24 cellular contexts compared by ENCODE assay signal in genomic region chr2:9961014-9961413, GRCh38. TPM values are rescaled to one million over a fixed set of nuclear protein-coding genes. Genes with fewer than 3 reads are reported as not detected.
DNase-seq lines count a peak whose midpoint lies in the region; ATAC-seq, FAIRE-seq and TF ChIP-seq lines count a peak whose summit lies in the region.
"Had no signal": no experiment of that assay in that cellular context is flagged by ENCODE, and none has a peak within 500 bp of the region (broad histone marks: within the 10 kb centered on the region; RNA-seq: fewer than 3 reads in every experiment).

No MANE protein-coding gene starts in this region.

- in situ Hi-C loops in HepG2 (cut with HindIII; ENCODE audit: extremely low pct_ligation_motif_present, low pct_unique_long_range_greater_than_20kb) = no loop called here

- no peaks in the 10 kb centered on the region for H3K27me3 ChIP-seq in HepG2 (ENCODE audit: control insufficient read depth in 1 of 2, insufficient read depth in 2 of 2, low read length in 2 of 2)
- H3K27me3 ChIP-seq in right lobe of liver = no peaks in the 10 kb centered on the region

- H3K9ac ChIP-seq in HepG2 (ENCODE audit: insufficient read depth, low read depth, low read length) = no peak overlapping the region
- H3K9ac ChIP-seq: GM23248 had no signal

- ATAC-seq in HepG2 (no peak), right lobe of liver (no peak), left ventricle myocardium superior (no peak)
- ATAC-seq: A549, HCT116, PC-3 had no signal

- no peak for FAIRE-seq in HepG2 (lab: Jason Lieb, UNC)
- FAIRE-seq: A549, G401.6, GM12892 had no signal

- H3K4me3 ChIP-seq in HepG2 (replicated peaks in 1 of 3; ENCODE audit: insufficient read depth in 1 of 3, low read depth in 2 of 3, low read length in 3 of 3) = no peak overlapping the region
- H3K4me3 ChIP-seq in right lobe of liver = no peak overlapping the region
- H3K4me3 ChIP-seq: A549, GM23248 had no signal

- CTCF ChIA-PET in HepG2 (lab: Yijun Ruan, JAX; ENCODE audit: low intra/inter-chr PET ratio, low total read pairs) = no interaction called here

- no peak for TF ChIP-seq RAD21 in HepG2 (CRISPR knock-in tag; IDR thresholded peaks at IDR 0.05)

- no peaks in the 10 kb centered on the region for H3K79me2 ChIP-seq in HepG2 (ENCODE audit: insufficient read depth, low read length)

- H3K27ac ChIP-seq in HepG2 (ENCODE audit: extremely low read length, insufficient read depth, low read length) (no peak overlapping the region), right lobe of liver (no peak overlapping the region), temporal lobe (ENCODE audit: low read depth, low read length) (peak overlapping the region; percentile 27)
- H3K27ac ChIP-seq: A549, GM23248, HL-60 had no signal

- TF ChIP-seq CTCF in HepG2 (CRISPR knock-in tag; IDR thresholded peaks at IDR 0.05) (no peak), right lobe of liver (IDR thresholded peaks at IDR 0.05) (no peak)

- H3K4me1 ChIP-seq in HepG2 (ENCODE audit: insufficient read depth, low read length) = no peaks in the 10 kb centered on the region
- H3K4me1 ChIP-seq in right lobe of liver = no peaks in the 10 kb centered on the region
- H3K4me1 ChIP-seq: A549 had no signal

- H4K20me1 ChIP-seq in HepG2 (ENCODE audit: insufficient read depth, low read length) = no peaks in the 10 kb centered on the region

- DNase-seq in HepG2 (ENCODE audit: low spot score) (no peak), right lobe of liver (no peak), OCI-M2 (lab: John Stamatoyannopoulos, UW; ENCODE audit: unreplicated experiment) (peak; percentile 8), left kidney (ENCODE audit: low read depth, low spot score) (peak; percentile 36), left ventricle myocardium superior (no peak), NCI-H1930 (lab: John Stamatoyannopoulos, UW) (no peak), DMS114 treated with DMSO at 0.1 percent for 48 hours (lab: John Stamatoyannopoulos, UW; ENCODE audit: unreplicated experiment) (no peak)
- DNase-seq: CD4-positive, CD25-positive, alpha-beta regulatory T cell; COR-L47; DMS 273 treated with DMSO at 0.1 percent for 48 hours; GM23248; Karpas-422; NCI-H1694; NCI-H2081 treated with DMSO at 0.1 percent for 48 hours; NCI-H446 treated with DMSO at 0.1 percent for 48 hours; NCI-H774; PC-3; Right ventricle myocardium superior had no signal

- TF ChIP-seq POLR2A in HepG2 (IDR thresholded peaks at IDR 0.05; ENCODE audit: insufficient read depth in 1 of 2, low read depth in 2 of 2, low read length in 2 of 2) (no peak), right lobe of liver (IDR thresholded peaks at IDR 0.05) (no peak)

- intact Hi-C loops in HepG2 (cut with micrococcal nuclease; ENCODE audit: unreplicated experiment) = no loop called here
- intact Hi-C loops in right lobe of liver (cut with DNase I) = no loop called here
- intact Hi-C loops in left ventricle myocardium superior (cut with micrococcal nuclease) = no loop called here

- BruUV-seq in HepG2 (replicated peaks; lab: Mats Ljungman, UMichigan) = no TSS peak

- no peak overlapping the region for H2AFZ ChIP-seq in HepG2 (ENCODE audit: low read length)
- H2AFZ ChIP-seq: GM23248 had no signal

- 94% methylated on average over 10 of the region's 10 CpGs for WGBS in HepG2 (ENCODE audit: low lambda C conversion rate)
- WGBS in right lobe of liver (ENCODE audit: insufficient coverage, low coverage, low lambda C conversion rate, missing lambda C conversion rate) = 81% methylated on average over 10 of the region's 10 CpGs

- no peak for TF ChIP-seq EP300 in HepG2 (IDR thresholded peaks at IDR 0.05; ENCODE audit: low read depth in 2 of 2, low read length in 2 of 2)
- TF ChIP-seq EP300 in HepG2 (CRISPR knock-in tag; IDR thresholded peaks at IDR 0.05; ENCODE audit: borderline replicate concordance) = no peak

- H3K9me3 ChIP-seq in HepG2 (ENCODE audit: low read length) (no peaks in the 10 kb centered on the region), right lobe of liver (no peaks in the 10 kb centered on the region)
- H3K9me3 ChIP-seq: A549 had no signal

- H3K36me3 ChIP-seq in HepG2 (replicated peaks in 1 of 2; ENCODE audit: control insufficient read depth in 1 of 2, insufficient read depth in 2 of 2, low read length in 2 of 2) (peaks cover 9 to 54% of the 10 kb centered on the region in 2 experiments), right lobe of liver (peaks cover 0 to 31% (median 9%) of the 10 kb centered on the region in 4 donors)

- POLR2A ChIA-PET in HepG2 (lab: Yijun Ruan, JAX) = no interaction called here

- no peak overlapping the region for H3K4me2 ChIP-seq in HepG2 (ENCODE audit: low read depth, low read length)
- H3K4me2 ChIP-seq: A549 had no signal

TF ChIP-seq in HepG2, 621 proteins besides CTCF, POLR2A, EP300 and RAD21:
- TF ChIP-seq, protein P1, sequence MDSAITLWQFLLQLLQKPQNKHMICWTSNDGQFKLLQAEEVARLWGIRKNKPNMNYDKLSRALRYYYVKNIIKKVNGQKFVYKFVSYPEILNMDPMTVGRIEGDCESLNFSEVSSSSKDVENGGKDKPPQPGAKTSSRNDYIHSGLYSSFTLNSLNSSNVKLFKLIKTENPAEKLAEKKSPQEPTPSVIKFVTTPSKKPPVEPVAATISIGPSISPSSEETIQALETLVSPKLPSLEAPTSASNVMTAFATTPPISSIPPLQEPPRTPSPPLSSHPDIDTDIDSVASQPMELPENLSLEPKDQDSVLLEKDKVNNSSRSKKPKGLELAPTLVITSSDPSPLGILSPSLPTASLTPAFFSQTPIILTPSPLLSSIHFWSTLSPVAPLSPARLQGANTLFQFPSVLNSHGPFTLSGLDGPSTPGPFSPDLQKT (CRISPR knock-in tag; IDR thresholded peaks at IDR 0.05; ENCODE audit: borderline replicate concordance) = no peak
- TF ChIP-seq THAP8 (CRISPR knock-in tag; IDR thresholded peaks at IDR 0.05; ENCODE audit: borderline replicate concordance) = no peak
- no peak for TF ChIP-seq POGZ (CRISPR knock-in tag; IDR thresholded peaks at IDR 0.05)
- TF ChIP-seq ZBTB1 (CRISPR knock-in tag; IDR thresholded peaks at IDR 0.05; ENCODE audit: borderline replicate concordance) = no peak
- no peak for TF ChIP-seq EED (CRISPR knock-in tag; IDR thresholded peaks at IDR 0.05)
- peak; percentile 13; the same call in 1 of the 2 replicates for TF ChIP-seq RFX1 (IDR thresholded peaks at IDR 0.05)
- no peak for TF ChIP-seq ATF7-NPFF (CRISPR knock-in tag; IDR thresholded peaks at IDR 0.05; ENCODE audit: low read depth)

RNA-seq across cellular contexts. Expression of gene GRHL1, which starts 9.5 kb away (rescaled TPM):
- total RNA-seq in HepG2 (2016; rRNA removed; fragmentation: Illumina TruSeq; extraction: Trizol) (10.6 and 12.0 TPM in 2 replicates), right lobe of liver (10 to 100 TPM in 1 of 6 experiments, 1 to 10 TPM in 5; 3.5 to 11.2 (median 6.2) TPM), temporal lobe (3.2 TPM), left ventricle myocardium superior (1.0 TPM)
- 5.6 and 8.3 TPM in 2 replicates for total RNA-seq in HepG2 (2016; cell fraction: cytosol; rRNA removed; fragmentation: Illumina TruSeq; extraction: Trizol; ENCODE audit: low read depth)
- 10.0 and 12.7 TPM in 2 replicates for total RNA-seq in HepG2 (2016; cell fraction: insoluble cytoplasmic fraction; rRNA removed; fragmentation: Illumina TruSeq; extraction: Trizol)
- total RNA-seq in HepG2 (2016; cell fraction: membrane; rRNA removed; fragmentation: Illumina TruSeq; extraction: Trizol) = 5.3 and 6.5 TPM in 2 replicates
- total RNA-seq in HepG2 (2016; cell fraction: nucleus; rRNA removed; fragmentation: Illumina TruSeq; extraction: Trizol) = 19.5 and 21.6 TPM in 2 replicates
- 9.3 and 13.5 TPM in 2 replicates for polyA plus RNA-seq in HepG2 (2011; rRNA removed)
- polyA plus RNA-seq in HepG2 (2011; cell fraction: cytosol; rRNA removed) = 4.2 and 6.2 TPM in 2 replicates
- 25.1 and 30.9 TPM in 2 replicates for polyA plus RNA-seq in HepG2 (2011; cell fraction: nucleus; rRNA removed)
- 7.4 and 11.8 TPM in 2 replicates for polyA plus RNA-seq in HepG2 (2012)
- polyA plus RNA-seq in HepG2 (2016; cell fraction: cytosol; fragmentation: Illumina TruSeq; extraction: Trizol; ENCODE audit: low read depth) = 0.66 and 1.2 TPM in 2 replicates
- polyA plus RNA-seq in HepG2 (2016; cell fraction: insoluble cytoplasmic fraction; fragmentation: Illumina TruSeq; extraction: Trizol; ENCODE audit: low read depth) = 8.6 and 8.8 TPM in 2 replicates
- polyA plus RNA-seq in HepG2 (2016; cell fraction: membrane; fragmentation: Illumina TruSeq; extraction: Trizol; ENCODE audit: low read depth) = 1.7 and 1.9 TPM in 2 replicates
- 24.2 and 25.3 TPM in 2 replicates for polyA plus RNA-seq in HepG2 (2016; cell fraction: nucleus; fragmentation: Illumina TruSeq; extraction: Trizol; ENCODE audit: insufficient read depth, low read depth)
- polyA minus RNA-seq in HepG2 (2011; rRNA and poly(A)+ RNA removed; ENCODE audit: low replicate concordance) = 9.4 and 18.5 TPM in 2 replicates
- polyA minus RNA-seq in HepG2 (2011; cell fraction: cytosol; rRNA and poly(A)+ RNA removed) = 4.8 and 5.4 TPM in 2 replicates
- 36.2 and 51.6 TPM in 2 replicates for polyA minus RNA-seq in HepG2 (2011; cell fraction: nucleus; rRNA and poly(A)+ RNA removed)

Comparison
In these comparisons a context has a peak if more than half of its experiments do, and no peak if none do; other contexts are left out.
1. DNase-seq: peak in OCI-M2 (single experiment) and left kidney (single experiment); none in HepG2 (single experiment), right lobe of liver (0 of 3), left ventricle myocardium superior (single experiment), NCI-H1930 (0 of 2) and DMS114 treated with DMSO at 0.1 percent for 48 hours (single experiment).